ENCODE assay signal across 8 cellular contexts in genomic region chr11:113532697-113533424, GRCh38. TPM values are rescaled to one million over a fixed set of nuclear protein-coding genes. Genes with fewer than 3 reads are reported as not detected.
A peak's percentile ranks its signal among the peaks of the same experiment; 100 is the strongest.
DNase-seq lines count a peak whose midpoint lies in the region; ATAC-seq lines count a peak whose summit lies in the region.

No MANE protein-coding gene starts in this region.

- no peak overlapping the region for H2AFZ ChIP-seq in trophoblast cell (ENCODE audit: insufficient read depth, low read length, poor library complexity)

- no peak overlapping the region for H4K12ac ChIP-seq in trophoblast cell (ENCODE audit: low read depth, low read length)

- in situ Hi-C loops in G401 (cut with HindIII; ENCODE audit: low sequenced_read_pairs) = no loop called here

- H2BK120ac ChIP-seq in trophoblast cell (ENCODE audit: insufficient read depth, low read length, poor library complexity) = no peak overlapping the region

- no peak overlapping the region for H2BK12ac ChIP-seq in trophoblast cell (ENCODE audit: low read length)

- H3K4me3 ChIP-seq in MG63 (no peak overlapping the region), trophoblast cell (ENCODE audit: low read depth, low read length) (no peak overlapping the region)

- no peak overlapping the region for H3K27ac ChIP-seq in trophoblast cell (ENCODE audit: low read depth, low read length)

- no peaks in the 10 kb centered on the region for H3K9me3 ChIP-seq in MG63
- H3K9me3 ChIP-seq in trophoblast cell (ENCODE audit: insufficient read depth, low read depth, low read length) = no peaks in the 10 kb centered on the region

- no peak overlapping the region for H3K23ac ChIP-seq in trophoblast cell (ENCODE audit: low read length)

- H3K9ac ChIP-seq in trophoblast cell (ENCODE audit: low read length) = no peak overlapping the region

- no peaks in the 10 kb centered on the region for H3K36me3 ChIP-seq in MG63
- no peaks in the 10 kb centered on the region for H3K36me3 ChIP-seq in trophoblast cell (ENCODE audit: control insufficient read depth in 1 of 2, insufficient read depth in 2 of 2, low read length in 2 of 2)

- ATAC-seq in HG03439 (IDR thresholded peaks at IDR 0.05; ENCODE audit: unreplicated experiment) = no peak

- peaks cover 5 to 10% of the 10 kb centered on the region in 2 experiments for H3K4me1 ChIP-seq in trophoblast cell (ENCODE audit: control insufficient read depth in 1 of 2, insufficient read depth in 2 of 2, low read length in 2 of 2)

- no peak overlapping the region for H3K4ac ChIP-seq in trophoblast cell (ENCODE audit: low read depth, low read length)

- no peak overlapping the region for H2BK5ac ChIP-seq in trophoblast cell (ENCODE audit: low read depth, low read length, poor library complexity)

- H3K79me1 ChIP-seq in trophoblast cell (ENCODE audit: low read length) = no peaks in the 10 kb centered on the region

- no peaks in the 10 kb centered on the region for H3K79me2 ChIP-seq in trophoblast cell (ENCODE audit: control insufficient read depth, insufficient read depth, low read length, poor library complexity)

- no peak overlapping the region for H4K8ac ChIP-seq in trophoblast cell (ENCODE audit: low read depth, low read length)

- H2AK5ac ChIP-seq in trophoblast cell (ENCODE audit: low read length) = no peak overlapping the region

- no peak overlapping the region for H3K14ac ChIP-seq in trophoblast cell (ENCODE audit: low read length)

- H3K18ac ChIP-seq in trophoblast cell (ENCODE audit: low read length) = no peak overlapping the region

- H4K91ac ChIP-seq in trophoblast cell (ENCODE audit: low read depth, low read length) = no peak overlapping the region

- no peaks in the 10 kb centered on the region for H3K27me3 ChIP-seq in MG63
- no peaks in the 10 kb centered on the region for H3K27me3 ChIP-seq in trophoblast cell (ENCODE audit: insufficient read depth, low read length)

- H3K4me2 ChIP-seq in trophoblast cell (ENCODE audit: low read length) = no peak overlapping the region

- no CpG with 5 or more reads among the region's 9 CpGs for WGBS in trophoblast cell (ENCODE audit: extremely low coverage, insufficient coverage, insufficient read length)

- DNase-seq in G401 (ENCODE audit: low spot score) (peak; percentile 84), MG63 (peak; percentile 65), SHP77 treated with DMSO at 0.1 percent for 48 hours (lab: John Stamatoyannopoulos, UW) (peak; percentile 48), glomerular endothelial cell (ENCODE audit: extremely low read depth, low read depth, low spot score) (peak; percentile 9), trophoblast cell (peak; percentile 36 to 87), ureter (ENCODE audit: low spot score) (peak; percentile 80)
- DNase-seq in activated effector memory CD4-positive, alpha-beta T cell treated with anti-CD3 and anti-CD28 coated beads, Interleukin-2, amount 50 U/mL, for 16 hours = peak; percentile 84

RNA-seq across cellular contexts. Expression of gene DRD2, which starts 57.7 kb away (rescaled TPM):
- total RNA-seq in G401 (2014; rRNA removed; shearing (Covaris generic)) = not detected in 2 replicates
- 2.7 TPM in 1 of 2 replicates, not detected in the other for total RNA-seq in MG63 (2014; rRNA removed; shearing (Covaris generic); ENCODE audit: low replicate concordance)
- not detected in 2 replicates for total RNA-seq in glomerular endothelial cell
- polyA plus RNA-seq in trophoblast cell (2013) = 10.0 and 10.4 TPM in 2 replicates
- 0.44 TPM for total RNA-seq in ureter

Comparison
In these comparisons a context has a peak if more than half of its experiments do, and no peak if none do; other contexts are left out.
1. DNase-seq: peak in every context shown above with its lines; median percentile 84 in G401; 84 in activated effector memory CD4-positive, alpha-beta T cell treated with anti-CD3 and anti-CD28 coated beads, Interleukin-2, amount 50 U/mL, for 16 hours; 80 in ureter; 65 in MG63; 62 in trophoblast cell; 48 in SHP77 treated with DMSO at 0.1 percent for 48 hours; 9 in glomerular endothelial cell.